25 cellular contexts compared by ENCODE assay signal in the genomic region with DNA sequence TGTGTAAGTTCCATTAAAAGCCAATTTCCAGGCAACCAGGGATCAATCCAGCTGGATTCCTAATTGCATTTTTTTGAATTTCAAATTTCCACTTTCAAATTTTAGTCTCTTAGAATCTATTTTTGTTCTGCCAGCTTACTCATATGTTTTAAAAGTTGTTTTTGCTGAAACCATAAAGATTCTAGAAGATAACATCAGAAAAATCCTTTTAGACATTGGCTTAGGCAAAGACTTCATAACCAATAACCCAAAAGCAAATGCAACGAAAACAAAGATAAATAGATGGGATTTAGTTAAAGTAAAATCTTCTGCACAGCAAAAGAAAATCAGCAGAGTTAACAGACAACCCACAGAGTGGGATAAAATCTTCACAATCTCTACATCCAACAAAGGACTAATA.
"Had no signal": no experiment of that assay in that cellular context is flagged by ENCODE, and none has a peak within 500 bp of the region (broad histone marks: within the 10 kb centered on the region; RNA-seq: fewer than 3 reads in every experiment).

No MANE protein-coding gene starts in this region.

- H3K9me3 ChIP-seq: esophagus muscularis mucosa, esophagus squamous epithelium, gastrocnemius medialis, gastroesophageal sphincter had no signal

- H3K4me1 ChIP-seq: gastrocnemius medialis had no signal

- H2AFZ ChIP-seq: hepatocyte had no signal

- H3K9me3 Mint-ChIP-seq: effector memory CD8-positive, alpha-beta T cell; endodermal cell had no signal

- H3K4me3 ChIP-seq: coronary artery, dorsolateral prefrontal cortex, esophagus muscularis mucosa, esophagus squamous epithelium, gastrocnemius medialis, gastroesophageal sphincter, heart right ventricle, hepatocyte had no signal

- H3K36me3 ChIP-seq: esophagus muscularis mucosa, esophagus squamous epithelium, gastrocnemius medialis, gastroesophageal sphincter, heart left ventricle, heart right ventricle had no signal

- H3K27me3 Mint-ChIP-seq: effector memory CD8-positive, alpha-beta T cell had no signal

- ATAC-seq: effector memory CD8-positive, alpha-beta T cell; esophagus mucosa; foreskin keratinocyte; gastrocnemius medialis; gastroesophageal sphincter had no signal

- H3K27ac ChIP-seq: coronary artery, dorsolateral prefrontal cortex, epithelial cell of prostate, esophagus muscularis mucosa, esophagus squamous epithelium, foreskin keratinocyte, gastrocnemius medialis, gastroesophageal sphincter, hepatocyte had no signal

- H3K27ac Mint-ChIP-seq: dendritic cell treated with granulocyte-macrophage colony-stimulating factor and Interleukin-4, amounts not matched to agents 40 ng/mL and 50 ng/mL, for 4 days; effector memory CD8-positive, alpha-beta T cell; endodermal cell had no signal

- H3K27me3 ChIP-seq: dorsolateral prefrontal cortex, esophagus muscularis mucosa, esophagus squamous epithelium, foreskin keratinocyte, gastrocnemius medialis, gastroesophageal sphincter, heart left ventricle, heart right ventricle, hepatocyte had no signal

- H3K4me2 ChIP-seq: hepatocyte had no signal

- H3K79me2 ChIP-seq: hepatocyte had no signal

- H3K4me3 Mint-ChIP-seq: dendritic cell treated with granulocyte-macrophage colony-stimulating factor and Interleukin-4, amounts not matched to agents 40 ng/mL and 50 ng/mL, for 4 days; effector memory CD8-positive, alpha-beta T cell; endodermal cell had no signal

- DNase-seq: cortex of kidney; dermis blood vessel endothelial cell; dorsolateral prefrontal cortex; effector CD4-positive, alpha-beta T cell; effector CD8-positive, alpha-beta T cell; effector memory CD4-positive, alpha-beta T cell; effector memory CD8-positive, alpha-beta T cell; endodermal cell; erythroblast; esophagus squamous epithelium; foreskin fibroblast; foreskin keratinocyte; foreskin melanocyte; gastrocnemius medialis; glutamatergic neuron; head of caudate nucleus; heart left ventricle; heart right ventricle had no signal
